18 cellular contexts compared by ENCODE assay signal in the genomic region with DNA sequence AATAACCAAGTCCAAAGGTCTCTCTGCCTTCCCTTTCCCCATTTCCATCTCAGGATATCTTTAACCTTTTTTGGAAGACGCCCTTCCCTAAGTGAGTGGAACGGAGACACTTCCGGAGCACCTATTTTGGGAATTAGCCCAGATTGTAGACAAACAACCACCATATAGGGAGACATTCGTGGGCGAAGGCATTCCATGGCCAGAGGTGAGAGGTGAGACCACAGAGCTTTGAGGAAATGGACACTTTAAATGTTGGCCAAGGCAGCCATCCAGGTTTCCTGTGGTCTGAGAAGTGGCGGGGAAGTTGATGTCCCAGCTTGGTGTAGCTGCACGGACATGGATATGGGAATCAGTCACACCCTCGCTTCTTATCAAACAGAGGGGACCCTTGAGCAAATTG.
A peak's percentile ranks its signal among the peaks of the same experiment; 100 is the strongest.
DNase-seq lines count a peak whose midpoint lies in the region; ATAC-seq and TF ChIP-seq lines count a peak whose summit lies in the region.
"Had no signal": no experiment of that assay in that cellular context is flagged by ENCODE, and none has a peak within 500 bp of the region (broad histone marks: within the 10 kb centered on the region; RNA-seq: fewer than 3 reads in every experiment).

No MANE protein-coding gene starts in this region.

- intact Hi-C loops in ovary (cut with DNase I): no loop called here

- DNase-seq in Caki2 (ENCODE audit: low read depth): peak; percentile 17
- peak; percentile 20 for DNase-seq in NCI-H2029 (lab: John Stamatoyannopoulos, UW)
- no peak for DNase-seq in ovary
- no peak for DNase-seq in activated effector memory CD4-positive, alpha-beta T cell treated with Interleukin-2 at 50 U/mL for 16 hours
- DNase-seq in NCI-H82 treated with DMSO at 0.1 percent for 48 hours (lab: John Stamatoyannopoulos, UW; ENCODE audit: unreplicated experiment): no peak
- DNase-seq: activated CD4-positive, alpha-beta memory T cell treated with anti-CD3 and anti-CD28 coated beads for 36 hours; activated CD4-positive, CD25-positive, alpha-beta regulatory T cell; activated gamma-delta T cell treated with Interleukin-2 at 50 U/mL for 16 hours; MM.1S; NCI-H1436 treated with DMSO at 0.1 percent for 48 hours; NCI-H510A treated with DMSO at 0.1 percent for 48 hours; RPMI8226 had no signal

- ATAC-seq in esophagus mucosa (peak; percentile 54), HG03342 (IDR thresholded peaks at IDR 0.05; ENCODE audit: unreplicated experiment) (no peak), GM18867 (IDR thresholded peaks at IDR 0.05; ENCODE audit: unreplicated experiment) (no peak)
- ATAC-seq: left lobe of liver had no signal

- peak; percentile 21 for TF ChIP-seq EP300 in ovary (IDR thresholded peaks at IDR 0.05)

- no peaks in the 10 kb centered on the region for H3K36me3 ChIP-seq in ovary
- H3K36me3 ChIP-seq: BLaER1 treated with 17β-estradiol and CSF1 and Interleukin-3, amounts not matched to agents 10 nM and 100 nM; heart left ventricle had no signal

- TF ChIP-seq POLR2A in ovary (IDR thresholded peaks at IDR 0.05): no peak

- H3K4me3 ChIP-seq in ovary: no peak overlapping the region
- H3K4me3 ChIP-seq: BLaER1 treated with 17β-estradiol and CSF1 and Interleukin-3, amounts not matched to agents 10 nM and 100 nM; heart left ventricle had no signal

- no peak overlapping the region for H3K27ac ChIP-seq in ovary
- H3K27ac ChIP-seq: BLaER1 treated with 17β-estradiol and CSF1 and Interleukin-3, amounts not matched to agents 10 nM and 100 nM had no signal

- no peak for TF ChIP-seq CTCF in ovary (IDR thresholded peaks at IDR 0.05)

- no peaks in the 10 kb centered on the region for H3K27me3 ChIP-seq in ovary
- H3K27me3 ChIP-seq: BLaER1 treated with 17β-estradiol and CSF1 and Interleukin-3, amounts not matched to agents 10 nM and 100 nM had no signal

- H3K4me1 ChIP-seq in ovary (ENCODE audit: insufficient read depth): no peaks in the 10 kb centered on the region
- H3K4me1 ChIP-seq: BLaER1 treated with 17β-estradiol and CSF1 and Interleukin-3, amounts not matched to agents 10 nM and 100 nM had no signal

- in situ Hi-C loops in Caki2 (cut with HindIII; ENCODE audit: low pct_unique_long_range_greater_than_20kb, low sequenced_read_pairs): no loop called here

- WGBS in ovary, 3 donors: 51 to 69% (median 57%) methylated on average over 8 of the region's 8 CpGs

- no peaks in the 10 kb centered on the region for H3K9me3 ChIP-seq in ovary

Comparison
In these comparisons a context has a peak if more than half of its experiments do, and no peak if none do; other contexts are left out.
1. DNase-seq: peak in Caki2 (single experiment) and NCI-H2029 (single experiment); none in ovary (0 of 5), activated effector memory CD4-positive, alpha-beta T cell treated with Interleukin-2 at 50 U/mL for 16 hours (single experiment) and NCI-H82 treated with DMSO at 0.1 percent for 48 hours (single experiment).